ENCODE assay signal across 8 cellular contexts in genomic region chr19:35066691-35067563, GRCh38. TPM values are rescaled to one million over a fixed set of nuclear protein-coding genes. Genes with fewer than 3 reads are reported as not detected.
DNase-seq lines count a peak whose midpoint lies in the region; ATAC-seq and TF ChIP-seq lines count a peak whose summit lies in the region.

No MANE protein-coding gene starts in this region.

- H3K27ac ChIP-seq in HUES48 (ENCODE audit: low read depth, low read length) = peak overlapping the region; percentile 66

- H3K27me3 ChIP-seq in HUES48 (ENCODE audit: control insufficient read depth, insufficient read depth, low read length) = no peaks in the 10 kb centered on the region

- peak; percentile 79 for ATAC-seq in GM19035 (IDR thresholded peaks at IDR 0.05; ENCODE audit: unreplicated experiment)

- peaks cover 19% of the 10 kb centered on the region for H3K4me1 ChIP-seq in HUES48 (ENCODE audit: control insufficient read depth, insufficient read depth, low read length)

- peak; percentile 92 for TF ChIP-seq CTCF in epithelial cell of proximal tubule (conservative IDR thresholded peaks at IDR 0.05; ENCODE audit: low read depth, low read length)

- DNase-seq in AG08396 (ENCODE audit: low spot score) (peak; percentile 89), OCI-M2 (lab: John Stamatoyannopoulos, UW; ENCODE audit: unreplicated experiment) (peak; percentile 95), activated T-cell treated with anti-CD3 and anti-CD28 coated beads for 4 hours (peak; percentile 90), epithelial cell of proximal tubule (ENCODE audit: low read depth) (no peak), myocyte (ENCODE audit: low read depth) (peak; percentile 87)
- DNase-seq in stimulated activated CD8-positive, alpha-beta memory T cell treated with anti-CD3 and anti-CD28 coated beads, Interleukin-7, amount 100 ng/mL, for 48 hours (ENCODE audit: extremely low read depth in 1 of 2, low read depth in 1 of 2) = peak; percentile 69 to 85

- H3K4me3 ChIP-seq in HUES48 (ENCODE audit: low read depth, low read length) (peak overlapping the region; percentile 46), epithelial cell of proximal tubule (ENCODE audit: low read depth, low read length) (no peak overlapping the region)

- H3K36me3 ChIP-seq in HUES48 (ENCODE audit: control insufficient read depth, insufficient read depth, low read length) = no peaks in the 10 kb centered on the region

- no peak overlapping the region for H3K9ac ChIP-seq in HUES48 (ENCODE audit: low read depth, low read length)

- H3K9me3 ChIP-seq in HUES48 (ENCODE audit: control insufficient read depth, insufficient read depth, low read length) = no peaks in the 10 kb centered on the region

RNA-seq across cellular contexts. Expression of gene HPN, which starts 25.4 kb away (rescaled TPM):
- 2.0 TPM in 1 of 2 replicates, not detected in the other for total RNA-seq in epithelial cell of proximal tubule
- not detected in 2 replicates for total RNA-seq in myocyte
- not detected for polyA plus RNA-seq in myocyte (2012)

RNA-seq across cellular contexts. Expression of gene SCN1B, which starts 36.7 kb away (rescaled TPM):
- 1.3 and 1.5 TPM in 2 replicates for total RNA-seq in epithelial cell of proximal tubule
- total RNA-seq in myocyte = 21.8 and 28.4 TPM in 2 replicates
- polyA plus RNA-seq in myocyte (2012) = 5.1 TPM

RNA-seq across cellular contexts. Expression of gene FXYD3, which starts 48.7 kb away (rescaled TPM):
- total RNA-seq in epithelial cell of proximal tubule (1.0 TPM in 1 of 2 replicates, not detected in the other), myocyte (0.91 TPM in 1 of 2 replicates, not detected in the other)
- 0.50 TPM for polyA plus RNA-seq in myocyte (2012)
